9 cellular contexts compared by ENCODE assay signal in genomic region chr15:25693321-25694237, GRCh38.
A peak's percentile ranks its signal among the peaks of the same experiment; 100 is the strongest.
DNase-seq lines count a peak whose midpoint lies in the region; ATAC-seq, FAIRE-seq and TF ChIP-seq lines count a peak whose summit lies in the region.
"Had no signal": no experiment of that assay in that cellular context is flagged by ENCODE, and none has a peak within 500 bp of the region (broad histone marks: within the 10 kb centered on the region; RNA-seq: fewer than 3 reads in every experiment).

No MANE protein-coding gene starts in this region.

- H3K4me3 ChIP-seq in DOHH2 (ENCODE audit: low read length) (no peak overlapping the region), NB4 (ENCODE audit: low read depth, low read length) (no peak overlapping the region), testis (no peak overlapping the region)

- no peaks in the 10 kb centered on the region for H3K79me2 ChIP-seq in DOHH2 (ENCODE audit: control insufficient read depth, low read length)

- H3K27me3 ChIP-seq in DOHH2 (ENCODE audit: control insufficient read depth, low read length) = no peaks in the 10 kb centered on the region
- no peaks in the 10 kb centered on the region for H3K27me3 ChIP-seq in testis

- H3K4me2 ChIP-seq in DOHH2 (ENCODE audit: low read length) = no peak overlapping the region

- H3K9me3 Mint-ChIP-seq in activated naive CD8-positive, alpha-beta T cell treated with anti-CD3 and anti-CD28 coated beads, Interleukin-2, amount 50 U/mL, for 24 hours = no peaks in the 10 kb centered on the region

- H3K4me1 Mint-ChIP-seq in activated naive CD8-positive, alpha-beta T cell treated with anti-CD3 and anti-CD28 coated beads, Interleukin-2, amount 50 U/mL, for 24 hours = no peaks in the 10 kb centered on the region

- intact Hi-C loops in testis (cut with DNase I; ENCODE audit: low total_unique reads) = no loop called here

- H3K36me3 ChIP-seq in DOHH2 (ENCODE audit: control insufficient read depth, low read length) = no peaks in the 10 kb centered on the region
- H3K36me3 ChIP-seq in testis (ENCODE audit: low read depth, missing control alignments) = no peaks in the 10 kb centered on the region

- 84 to 87% methylated on average over 18 to 19 of the region's 19 CpGs for WGBS in testis, 2 donors

- H3K27ac Mint-ChIP-seq in activated naive CD8-positive, alpha-beta T cell treated with anti-CD3 and anti-CD28 coated beads, Interleukin-2, amount 50 U/mL, for 24 hours = no peak overlapping the region

- H3K27me3 Mint-ChIP-seq in activated naive CD8-positive, alpha-beta T cell treated with anti-CD3 and anti-CD28 coated beads, Interleukin-2, amount 50 U/mL, for 24 hours = no peaks in the 10 kb centered on the region

- H3F3A ChIP-seq in DOHH2 (ENCODE audit: control insufficient read depth, insufficient read depth) = no peaks in the 10 kb centered on the region

- H3K27ac ChIP-seq in DOHH2 (ENCODE audit: low read depth, low read length) (no peak overlapping the region), testis (no peak overlapping the region)
- H3K27ac ChIP-seq: epithelial cell of prostate had no signal

- FAIRE-seq in GM12891 (lab: Jason Lieb, UNC) = no peak

- H3K4me1 ChIP-seq in DOHH2 (ENCODE audit: control insufficient read depth, low read length) = no peaks in the 10 kb centered on the region
- no peaks in the 10 kb centered on the region for H3K4me1 ChIP-seq in testis

- ATAC-seq in activated naive CD8-positive, alpha-beta T cell treated with anti-CD3 and anti-CD28 coated beads, Interleukin-2, amount 50 U/mL, for 24 hours = no peak
- ATAC-seq in HG03565 (IDR thresholded peaks at IDR 0.05; ENCODE audit: unreplicated experiment) = no peak

- H3K4me3 Mint-ChIP-seq in activated naive CD8-positive, alpha-beta T cell treated with anti-CD3 and anti-CD28 coated beads, Interleukin-2, amount 50 U/mL, for 24 hours = no peak overlapping the region

- H4K20me1 ChIP-seq in DOHH2 (ENCODE audit: control insufficient read depth, insufficient read depth, low read depth, low read length) = no peaks in the 10 kb centered on the region

- H3K9me2 ChIP-seq in DOHH2 (replicated peaks; ENCODE audit: control insufficient read depth, low read length) = no peaks in the 10 kb centered on the region

- H3K9me3 ChIP-seq in DOHH2 (ENCODE audit: control insufficient read depth, insufficient read depth, low read length) = peaks cover 30% of the 10 kb centered on the region; the same call in 1 of the 2 replicates
- no peaks in the 10 kb centered on the region for H3K9me3 ChIP-seq in testis

- no peak for TF ChIP-seq POLR2A in NB4 (IDR thresholded peaks at IDR 0.05; ENCODE audit: extremely low read depth, insufficient read length)
- TF ChIP-seq POLR2A in testis (IDR thresholded peaks at IDR 0.05) = no peak
- no peak for TF ChIP-seq POLR2A in GM12891 (IDR thresholded peaks at IDR 0.05; ENCODE audit: low read depth, low read length)

- H3K36me3 Mint-ChIP-seq in activated naive CD8-positive, alpha-beta T cell treated with anti-CD3 and anti-CD28 coated beads, Interleukin-2, amount 50 U/mL, for 24 hours (ENCODE audit: low read depth) = peaks cover 30% of the 10 kb centered on the region

- TF ChIP-seq CTCF in DOHH2 (IDR thresholded peaks at IDR 0.05; ENCODE audit: low read depth, low read length, poor library complexity, severe bottlenecking) (peak; percentile 27), NB4 (IDR thresholded peaks at IDR 0.05; ENCODE audit: low read depth, low read length) (peak; percentile 76), testis (IDR thresholded peaks at IDR 0.05) (peak; percentile 10 to 63 (median 52))

- peak; percentile 22 for DNase-seq in NB4 (ENCODE audit: low read depth)
- peak; percentile 49 for DNase-seq in activated naive CD8-positive, alpha-beta T cell treated with anti-CD3 and anti-CD28 coated beads, Interleukin-2, amount 50 U/mL, for 24 hours
- DNase-seq in kidney glomerular epithelial cell (lab: John Stamatoyannopoulos, UW) = peak; percentile 19
- peak; percentile 64 for DNase-seq in testis
- no peak for DNase-seq in DMS114 treated with DMSO at 0.1 percent for 48 hours (lab: John Stamatoyannopoulos, UW; ENCODE audit: unreplicated experiment)
- no peak for DNase-seq in GM12891 (ENCODE audit: insufficient read length, low spot score)

TF ChIP-seq in GM12891, 5 proteins besides CTCF, POLR2A, EP300 and RAD21:
- TF ChIP-seq PAX5 (IDR thresholded peaks at IDR 0.05; ENCODE audit: insufficient read depth, low read length, severe bottlenecking) = no peak
- TF ChIP-seq TAF1 (IDR thresholded peaks at IDR 0.05; ENCODE audit: low read depth, low read length) = no peak
- TF ChIP-seq POLR2AphosphoS5 (IDR thresholded peaks at IDR 0.05; ENCODE audit: low read depth, low read length) = no peak
- TF ChIP-seq POU2F2 (IDR thresholded peaks at IDR 0.05; ENCODE audit: low read depth, low read length) = no peak
- no peak for TF ChIP-seq SPI1 (IDR thresholded peaks at IDR 0.05; ENCODE audit: low read depth, low read length)

Comparison
In these comparisons a context has a peak if more than half of its experiments do, and no peak if none do; other contexts are left out.
1. DNase-seq: peak in NB4 (single experiment), activated naive CD8-positive, alpha-beta T cell treated with anti-CD3 and anti-CD28 coated beads, Interleukin-2, amount 50 U/mL, for 24 hours (single experiment), kidney glomerular epithelial cell (single experiment) and testis (single experiment); none in DMS114 treated with DMSO at 0.1 percent for 48 hours (single experiment) and GM12891 (single experiment).
2. Peak in every context shown above with its lines, with median percentiles within 50 percentile points of each other: CTCF ChIP-seq.